ENCODE assay signal across 8 cellular contexts in genomic region chr2:101622633-101623521, GRCh38.
DNase-seq lines count a peak whose midpoint lies in the region; ATAC-seq and TF ChIP-seq lines count a peak whose summit lies in the region.

No MANE protein-coding gene starts in this region.

- H3K27ac ChIP-seq in coronary artery: no peak overlapping the region

- H3K27ac Mint-ChIP-seq in memory B cell: peak overlapping the region; percentile 100

- TF ChIP-seq POLR2A in NB4 (IDR thresholded peaks at IDR 0.05; ENCODE audit: extremely low read depth, insufficient read length): no peak

- no peaks in the 10 kb centered on the region for H3K27me3 Mint-ChIP-seq in memory B cell

- peak; percentile 83 for ATAC-seq in GM18870 (IDR thresholded peaks at IDR 0.05; ENCODE audit: unreplicated experiment)
- ATAC-seq in HG02571 (IDR thresholded peaks at IDR 0.05; ENCODE audit: unreplicated experiment): peak; percentile 92
- ATAC-seq in memory B cell (ENCODE audit: low read depth): peak; percentile 91

- peaks cover 37% of the 10 kb centered on the region for H3K4me1 Mint-ChIP-seq in memory B cell

- H3K4me3 ChIP-seq in NB4 (ENCODE audit: low read depth, low read length): no peak overlapping the region
- no peak overlapping the region for H3K4me3 ChIP-seq in coronary artery

- DNase-seq in NB4 (ENCODE audit: low read depth): peak; percentile 87
- DNase-seq in memory B cell (ENCODE audit: low spot score in 2 of 2): peak; percentile 26 to 62
- DNase-seq in C1 segment of cervical spinal cord (lab: John Stamatoyannopoulos, UW): no peak
- DNase-seq in NCI-H128 (lab: John Stamatoyannopoulos, UW; ENCODE audit: unreplicated experiment): no peak
- DNase-seq in NCI-H446 (lab: John Stamatoyannopoulos, UW): no peak
- DNase-seq in coronary artery (ENCODE audit: low spot score): no peak

- TF ChIP-seq CTCF in NB4 (IDR thresholded peaks at IDR 0.05; ENCODE audit: low read depth, low read length) (no peak), coronary artery (IDR thresholded peaks at IDR 0.05) (no peak)

- no peaks in the 10 kb centered on the region for H3K36me3 Mint-ChIP-seq in memory B cell

- H3K4me3 Mint-ChIP-seq in memory B cell: peak overlapping the region; percentile 57

- no peaks in the 10 kb centered on the region for H3K9me3 Mint-ChIP-seq in memory B cell

Comparison
In these comparisons a context has a peak if more than half of its experiments do, and no peak if none do; other contexts are left out.
1. DNase-seq: peak in NB4 (single experiment) and memory B cell (2 of 2); none in C1 segment of cervical spinal cord (0 of 14), NCI-H128 (single experiment), NCI-H446 (0 of 2) and coronary artery (single experiment).
2. Peak in every context shown above with its lines, with median percentiles within 50 percentile points of each other: ATAC-seq.